33 cellular contexts compared by ENCODE assay signal in the genomic region with DNA sequence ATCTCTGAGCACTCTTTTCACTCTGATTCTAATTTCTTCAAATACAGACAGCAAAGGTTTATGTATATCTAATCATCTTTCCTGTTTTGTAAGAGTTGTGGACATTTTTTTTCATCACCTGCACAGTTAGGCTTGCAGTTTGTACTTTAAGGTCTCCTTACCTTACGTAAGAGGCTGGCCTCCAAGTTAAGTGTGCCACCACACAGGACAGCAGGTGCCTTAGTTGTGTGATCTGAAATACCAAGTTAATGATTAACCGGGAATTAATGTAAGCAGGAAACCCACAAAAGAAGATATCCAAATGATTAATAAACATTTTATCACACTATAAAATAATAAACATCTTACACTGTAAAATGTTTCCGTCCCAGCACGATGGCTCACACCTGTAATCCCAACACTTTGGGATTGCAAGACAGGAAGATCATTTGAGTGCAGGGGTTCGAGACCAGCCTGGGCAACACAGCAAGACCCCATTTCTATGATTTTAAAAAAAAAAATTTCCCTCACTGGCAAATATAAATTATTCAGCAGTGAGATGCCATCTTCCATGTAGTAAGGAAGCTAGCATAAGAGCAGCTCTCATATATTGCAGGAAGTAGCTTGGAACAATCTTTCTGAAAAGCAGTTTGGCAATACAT.
A peak's percentile ranks its signal among the peaks of the same experiment; 100 is the strongest.
DNase-seq lines count a peak whose midpoint lies in the region; ATAC-seq, FAIRE-seq and TF ChIP-seq lines count a peak whose summit lies in the region.
"Had no signal": no experiment of that assay in that cellular context is flagged by ENCODE, and none has a peak within 500 bp of the region (broad histone marks: within the 10 kb centered on the region; RNA-seq: fewer than 3 reads in every experiment).

No MANE protein-coding gene starts in this region.

- 0 out of 2 replicates have a peak, but pooled peaks cover 3% of the 10 kb centered on the region for H3K4me1 Mint-ChIP-seq in WTC11
- no peaks in the 10 kb centered on the region for H3K4me1 Mint-ChIP-seq in mesothelial cell of epicardium
- H3K4me1 Mint-ChIP-seq in natural killer cell: no peaks in the 10 kb centered on the region
- H3K4me1 Mint-ChIP-seq: central memory CD8-positive, alpha-beta T cell; IgD-negative memory B cell had no signal

- 15 to 54% (median 38%) methylated on average over 5 of the region's 5 CpGs for WGBS in small intestine, 3 donors

- no peaks in the 10 kb centered on the region for H3K9me3 Mint-ChIP-seq in WTC11
- H3K9me3 Mint-ChIP-seq in mesothelial cell of epicardium: peaks cover 4% of the 10 kb centered on the region
- H3K9me3 Mint-ChIP-seq in natural killer cell: no peaks in the 10 kb centered on the region
- H3K9me3 Mint-ChIP-seq: activated CD4-positive, alpha-beta memory T cell treated with anti-CD3 and anti-CD28 coated beads for 36 hours; central memory CD8-positive, alpha-beta T cell; IgD-negative memory B cell; natural killer cell treated with Interleukin-12 subunit alpha and Interleukin-12 subunit beta and Interleukin-15 and Interleukin-18, amount 100 ng/mL, for 72 hours had no signal

- TF ChIP-seq POLR2A in HCT116 (IDR thresholded peaks at IDR 0.05; ENCODE audit: borderline replicate concordance, extremely low read depth, insufficient read depth, insufficient read length): no peak

- peak overlapping the region; percentile 42; the same call in 1 of the 2 replicates for H3K4me2 ChIP-seq in HCT116 (ENCODE audit: low read length)

- H3K36me3 ChIP-seq in HCT116 (ENCODE audit: control insufficient read depth in 1 of 2, insufficient read depth in 2 of 2, low read length in 2 of 2) (no peaks in the 10 kb centered on the region), left lung (no peaks in the 10 kb centered on the region), small intestine (ENCODE audit: control insufficient read depth in 2 of 2, insufficient read depth in 2 of 2, low read length in 2 of 2) (no peaks in the 10 kb centered on the region)
- H3K36me3 ChIP-seq: lower lobe of right lung, pancreas, upper lobe of left lung had no signal

- no TSS peak for BruUV-seq in HCT116 (replicated peaks; lab: Mats Ljungman, UMichigan)

- POLR2A ChIA-PET in HCT116 (lab: Charles Lee): interaction anchor here (0.9 to 1.1 kb wide), 2 partner anchors 383 to 469 kb away, joined by 3 to 4 read pairs; no protein-coding TSS in a partner anchor
- POLR2A ChIA-PET in WTC11 (lab: Charles Lee): no interaction called here

- H3K9me2 ChIP-seq in HCT116 (ENCODE audit: insufficient read depth): no peaks in the 10 kb centered on the region

- RAD21 ChIA-PET in HCT116 (lab: Charles Lee; ENCODE audit: low non-redundant PET in 1 of 2, low total read pairs in 2 of 2, uncharacterized antibody in 2 of 2, unreplicated experiment in 2 of 2): interaction anchor here in 1 of 2 experiments (1.2 kb wide), 1 partner anchor 281 kb away, joined by 4 read pairs; no protein-coding TSS in a partner anchor

- no peaks in the 10 kb centered on the region for H4K20me1 ChIP-seq in HCT116 (ENCODE audit: insufficient read depth)

- H3K27me3 ChIP-seq in HCT116 (ENCODE audit: insufficient read depth, low read length) (no peaks in the 10 kb centered on the region), left lung (no peaks in the 10 kb centered on the region), small intestine (ENCODE audit: control insufficient read depth in 2 of 2, insufficient read depth in 2 of 2, low read length in 2 of 2) (no peaks in the 10 kb centered on the region)
- H3K27me3 ChIP-seq: esophagus muscularis mucosa, foreskin keratinocyte, heart left ventricle, pancreas, upper lobe of left lung had no signal

- H3K27ac Mint-ChIP-seq in WTC11 (no peak overlapping the region), mesothelial cell of epicardium (no peak overlapping the region), natural killer cell (no peak overlapping the region)
- H3K27ac Mint-ChIP-seq: activated CD4-positive, alpha-beta memory T cell treated with anti-CD3 and anti-CD28 coated beads for 36 hours had no signal

- no peak overlapping the region for H2AFZ ChIP-seq in HCT116 (ENCODE audit: low read depth, low read length, poor library complexity, severe bottlenecking)
- H2AFZ ChIP-seq: GM23248 had no signal

- H3K9ac ChIP-seq in HCT116 (ENCODE audit: low read length): no peak overlapping the region

- no peak for FAIRE-seq in small intestine (lab: Jason Lieb, UNC)
- FAIRE-seq: endometrium, kidney, pancreas, TTC549 had no signal

- H3K27ac ChIP-seq in HCT116 (ENCODE audit: low read depth, low read length) (no peak overlapping the region), left lung (no peak overlapping the region), small intestine (ENCODE audit: low read depth in 1 of 2, low read length in 1 of 2) (no peak overlapping the region)
- H3K27ac ChIP-seq: esophagus muscularis mucosa, foreskin keratinocyte, GM23248, lower lobe of right lung, pancreas had no signal

- ATAC-seq in HCT116 (no peak), WTC11 (no peak), left lung (peak; percentile 22), natural killer cell (no peak)
- ATAC-seq: foreskin keratinocyte; lower lobe of right lung; natural killer cell treated with Interleukin-12 subunit alpha and Interleukin-12 subunit beta and Interleukin-15 and Interleukin-18, amount 100 ng/mL, for 72 hours had no signal

- H3K9me3 ChIP-seq in HCT116 (ENCODE audit: control insufficient read depth in 1 of 2, insufficient read depth in 1 of 2, low read depth in 1 of 2, low read length in 2 of 2) (no peaks in the 10 kb centered on the region), left lung (no peaks in the 10 kb centered on the region), small intestine (ENCODE audit: control insufficient read depth, low read depth) (no peaks in the 10 kb centered on the region)
- H3K9me3 ChIP-seq: esophagus muscularis mucosa, heart left ventricle, lower lobe of right lung, pancreas, upper lobe of left lung had no signal

- TF ChIP-seq RAD21 in HCT116 (IDR thresholded peaks at IDR 0.05; ENCODE audit: low read depth): no peak

- no peak for DNase-seq in HCT116 (ENCODE audit: low read depth, low spot score)
- no peak for DNase-seq in WTC11 (ENCODE audit: low spot score)
- no peak for DNase-seq in left lung
- peak; percentile 92 for DNase-seq in small intestine
- no peak for DNase-seq in T-helper 2 cell
- no peak for DNase-seq in mesothelial cell of epicardium (ENCODE audit: low spot score in 2 of 2, unreplicated experiment in 2 of 2)
- DNase-seq in activated CD4-positive, alpha-beta T cell treated with anti-CD3 and anti-CD28 coated beads for 48 hours: no peak
- DNase-seq in natural killer cell: no peak
- DNase-seq: activated CD4-positive, CD25-positive, alpha-beta regulatory T cell treated with anti-CD3 and anti-CD28 coated beads, Interleukin-2, amount 50 U/mL, for 72 hours; activated CD8-positive, alpha-beta memory T cell treated with anti-CD3 and anti-CD28 coated beads, Interleukin-2, amount 50 U/mL, for 4 hours; activated naive CD4-positive, alpha-beta T cell; C1 segment of cervical spinal cord; COR-L47; DMS79; foreskin keratinocyte; GF-D8; GM23248; heart left ventricle; kidney; lower lobe of right lung; NCI-H1105; NCI-H2029 treated with DMSO at 0.1 percent for 48 hours; NCI-H524 treated with DMSO at 0.1 percent for 48 hours; pancreas had no signal

- no peak overlapping the region for H3K4me3 ChIP-seq in HCT116 (replicated peaks in 1 of 2; ENCODE audit: low read depth in 1 of 2, low read length in 2 of 2)
- H3K4me3 ChIP-seq in left lung: no peak overlapping the region
- no peak overlapping the region for H3K4me3 ChIP-seq in small intestine (ENCODE audit: low read depth in 1 of 2, low read length in 2 of 2)
- H3K4me3 ChIP-seq: esophagus muscularis mucosa, GM23248, heart left ventricle, lower lobe of right lung, pancreas, skin epidermis, upper lobe of left lung had no signal

- H3K79me2 ChIP-seq in HCT116 (ENCODE audit: insufficient read depth, low read length): no peaks in the 10 kb centered on the region

- intact Hi-C loops in HCT116 (cut with micrococcal nuclease): no loop called here
- intact Hi-C loops in left lung (cut with DNase I): no loop called here
- intact Hi-C loops in natural killer cell (cut with micrococcal nuclease): loop anchor here (10.0 kb wide), 1 partner anchor 472 kb away; no protein-coding TSS in a partner anchor

- H3K4me1 ChIP-seq in HCT116 (ENCODE audit: control insufficient read depth in 1 of 2, insufficient read depth in 2 of 2, low read length in 2 of 2) (peaks cover 24 to 33% of the 10 kb centered on the region in 2 experiments), left lung (peaks cover 0 to 15% of the 10 kb centered on the region in 2 donors), small intestine (ENCODE audit: control insufficient read depth in 2 of 2, insufficient read depth in 1 of 2, low read depth in 1 of 2, low read length in 1 of 2) (peaks cover 7 to 13% of the 10 kb centered on the region in 2 donors)
- H3K4me1 ChIP-seq: pancreas had no signal

- H3K4me3 Mint-ChIP-seq in WTC11: no peak overlapping the region
- H3K4me3 Mint-ChIP-seq in mesothelial cell of epicardium: no peak overlapping the region
- no peak overlapping the region for H3K4me3 Mint-ChIP-seq in natural killer cell
- H3K4me3 Mint-ChIP-seq: activated CD4-positive, alpha-beta memory T cell treated with anti-CD3 and anti-CD28 coated beads for 36 hours; central memory CD8-positive, alpha-beta T cell; IgD-negative memory B cell; natural killer cell treated with Interleukin-12 subunit alpha and Interleukin-12 subunit beta and Interleukin-15 and Interleukin-18, amount 100 ng/mL, for 72 hours had no signal

- H3K27me3 Mint-ChIP-seq in WTC11 (ENCODE audit: low read depth): no peaks in the 10 kb centered on the region
- no peaks in the 10 kb centered on the region for H3K27me3 Mint-ChIP-seq in mesothelial cell of epicardium (ENCODE audit: low read depth)
- no peaks in the 10 kb centered on the region for H3K27me3 Mint-ChIP-seq in natural killer cell (ENCODE audit: low read depth in 2 of 2)
- H3K27me3 Mint-ChIP-seq: activated CD4-positive, alpha-beta memory T cell treated with anti-CD3 and anti-CD28 coated beads for 36 hours; central memory CD8-positive, alpha-beta T cell; IgD-negative memory B cell; natural killer cell treated with Interleukin-12 subunit alpha and Interleukin-12 subunit beta and Interleukin-15 and Interleukin-18, amount 100 ng/mL, for 72 hours had no signal

- H3K36me3 Mint-ChIP-seq in WTC11: peaks cover 6% of the 10 kb centered on the region; the same call in 1 of the 2 replicates
- H3K36me3 Mint-ChIP-seq in mesothelial cell of epicardium: peaks cover 16% of the 10 kb centered on the region
- no peaks in the 10 kb centered on the region for H3K36me3 Mint-ChIP-seq in natural killer cell
- H3K36me3 Mint-ChIP-seq: natural killer cell treated with Interleukin-12 subunit alpha and Interleukin-12 subunit beta and Interleukin-15 and Interleukin-18, amount 100 ng/mL, for 72 hours had no signal

- CTCF ChIA-PET in HCT116 (lab: Charles Lee) (interaction anchor here (0.6 to 1.7 kb wide), 7 partner anchors 12 to 466 kb away, joined by 3 to 10 read pairs (median 4); no protein-coding TSS in a partner anchor), WTC11 (lab: Charles Lee) (interaction anchor here (0.7 to 5.6 kb wide), 17 partner anchors 9 to 469 kb away, joined by 3 to 98 read pairs (median 6); a partner anchor contains a TSS)

- TF ChIP-seq CTCF in HCT116 (IDR thresholded peaks at IDR 0.05 in 2 of 3, conservative IDR thresholded peaks at IDR 0.05 in 1 of 3; ENCODE audit: borderline replicate concordance in 1 of 3, insufficient read depth in 1 of 3, low read depth in 2 of 3, low read length in 2 of 3) (no peak), WTC11 (IDR thresholded peaks at IDR 0.05) (no peak), left lung (IDR thresholded peaks at IDR 0.05) (no peak), mesothelial cell of epicardium (IDR thresholded peaks at IDR 0.05; ENCODE audit: unreplicated experiment) (no peak), natural killer cell (IDR thresholded peaks at IDR 0.05) (no peak)
